In the genomic region with DNA sequence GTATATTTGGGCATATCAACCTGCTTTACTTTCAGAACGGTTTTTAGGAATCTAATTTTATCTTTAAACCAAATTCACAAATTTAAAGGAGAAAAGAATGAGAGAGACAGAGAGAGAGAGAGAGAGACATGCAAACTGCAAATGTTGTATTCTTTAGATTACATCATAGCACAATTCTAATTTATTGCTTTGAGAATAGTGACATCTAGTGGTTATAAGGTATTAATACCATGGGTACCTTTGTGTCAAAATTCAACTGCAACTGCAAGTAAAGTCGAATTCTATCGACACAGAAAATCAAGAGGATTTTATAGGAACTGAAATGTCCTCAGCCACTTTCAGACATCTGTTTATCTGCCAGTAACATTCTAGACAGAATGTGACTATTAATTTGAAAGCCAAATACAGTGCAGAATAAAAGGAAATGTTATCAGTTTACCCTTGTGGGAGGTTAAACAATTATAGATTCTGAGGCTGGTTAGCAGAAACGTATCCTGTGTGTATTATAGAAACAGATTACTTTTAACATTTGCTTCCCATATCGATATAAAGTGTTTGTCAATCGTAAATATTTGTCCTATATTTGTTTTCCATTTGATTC, we compare ENCODE assay signal across 8 cellular contexts.
DNase-seq lines count a peak whose midpoint lies in the region; ATAC-seq, FAIRE-seq and TF ChIP-seq lines count a peak whose summit lies in the region.

No MANE protein-coding gene starts in this region.

- intact Hi-C loops in activated CD8-positive, alpha-beta T cell treated with anti-CD3 and anti-CD28 coated beads for 36 hours (cut with micrococcal nuclease): loop anchor here (5.0 to 10.0 kb wide), 2 partner anchors 1335 to 1802 kb away; a partner anchor contains a TSS

- no peaks in the 10 kb centered on the region for H3K4me1 ChIP-seq in Karpas-422 (ENCODE audit: low read length)

- no peak for TF ChIP-seq POLR2A in H54 (IDR thresholded peaks at IDR 0.05; ENCODE audit: low read depth, low read length)

- FAIRE-seq in H54 (lab: Jason Lieb, UNC): peak; percentile 80

- no peaks in the 10 kb centered on the region for H3K4me1 Mint-ChIP-seq in activated CD8-positive, alpha-beta T cell treated with anti-CD3 and anti-CD28 coated beads for 36 hours (ENCODE audit: low read depth)
- H3K4me1 Mint-ChIP-seq in activated CD8-positive, alpha-beta T cell treated with anti-CD3 and anti-CD28 coated beads, Interleukin-2, amount 10 ng/mL, durations not matched to agents 7 days and 5 days (ENCODE audit: low read depth): no peaks in the 10 kb centered on the region
- H3K4me1 Mint-ChIP-seq in activated T-helper 17 cell treated with anti-CD3 and anti-CD28 coated beads, Interleukin-2, amount 50 U/mL, for 72 hours: no peaks in the 10 kb centered on the region

- H2AFZ ChIP-seq in Karpas-422 (ENCODE audit: low read length): no peak overlapping the region

- no peaks in the 10 kb centered on the region for H3K9me2 ChIP-seq in Karpas-422 (replicated peaks; ENCODE audit: insufficient read depth, low read length)

- H3K4me3 ChIP-seq in Karpas-422 (ENCODE audit: low read length): no peak overlapping the region
- no peak overlapping the region for H3K4me3 ChIP-seq in fibroblast of mammary gland (ENCODE audit: control insufficient read depth, low read depth, low read length)

- no peak overlapping the region for H3K4me2 ChIP-seq in Karpas-422 (ENCODE audit: low read depth, low read length, poor library complexity, severe bottlenecking)

- no peaks in the 10 kb centered on the region for H3K36me3 ChIP-seq in Karpas-422 (ENCODE audit: insufficient read depth, low read length)

- H3K79me2 ChIP-seq in Karpas-422 (ENCODE audit: low read length): no peaks in the 10 kb centered on the region

- ATAC-seq in activated CD8-positive, alpha-beta T cell treated with anti-CD3 and anti-CD28 coated beads for 36 hours: peak; percentile 56
- ATAC-seq in activated CD8-positive, alpha-beta T cell treated with anti-CD3 and anti-CD28 coated beads, Interleukin-2, amount 10 ng/mL, durations not matched to agents 7 days and 5 days: no peak
- no peak for ATAC-seq in activated T-helper 17 cell treated with anti-CD3 and anti-CD28 coated beads, Interleukin-2, amount 50 U/mL, for 72 hours (replicated peaks)

- DNase-seq in activated CD8-positive, alpha-beta T cell treated with anti-CD3 and anti-CD28 coated beads for 36 hours: no peak
- no peak for DNase-seq in activated CD8-positive, alpha-beta T cell treated with anti-CD3 and anti-CD28 coated beads, Interleukin-2, amount 10 ng/mL, durations not matched to agents 7 days and 5 days
- DNase-seq in H54 (ENCODE audit: insufficient read length, low spot score): no peak
- DNase-seq in Karpas-422: peak; percentile 84
- DNase-seq in RWPE1 (ENCODE audit: low spot score): peak; percentile 41
- DNase-seq in fibroblast of mammary gland (ENCODE audit: low read depth): peak; percentile 54
- peak; percentile 55 for DNase-seq in putamen (ENCODE audit: low spot score)

- CTCF ChIA-PET in activated CD8-positive, alpha-beta T cell treated with anti-CD3 and anti-CD28 coated beads for 36 hours (lab: Charles Lee): interaction anchor here (2.0 kb wide), 1 partner anchor 19 kb away, joined by 4 read pairs; no protein-coding TSS in a partner anchor
- CTCF ChIA-PET in activated CD8-positive, alpha-beta T cell treated with anti-CD3 and anti-CD28 coated beads, Interleukin-2, amount 10 ng/mL, durations not matched to agents 7 days and 5 days (lab: Charles Lee): interaction anchor here (1.4 kb wide), 1 partner anchor 20 kb away, joined by 4 read pairs; no protein-coding TSS in a partner anchor
- CTCF ChIA-PET in RWPE1 (lab: Yijun Ruan, JAX): no interaction called here

- H3K27ac ChIP-seq in Karpas-422 (ENCODE audit: low read length) (no peak overlapping the region), RWPE1 (no peak overlapping the region)

- no peaks in the 10 kb centered on the region for H3K27me3 ChIP-seq in Karpas-422 (ENCODE audit: low read length)

- no peaks in the 10 kb centered on the region for H4K20me1 ChIP-seq in Karpas-422 (ENCODE audit: insufficient read depth, low read depth, low read length)

- peak; percentile 70 for TF ChIP-seq CTCF in activated CD8-positive, alpha-beta T cell treated with anti-CD3 and anti-CD28 coated beads for 36 hours (IDR thresholded peaks at IDR 0.05)
- peak; percentile 62 for TF ChIP-seq CTCF in RWPE1 (conservative IDR thresholded peaks at IDR 0.05; ENCODE audit: low read depth)
- TF ChIP-seq CTCF in fibroblast of mammary gland (conservative IDR thresholded peaks at IDR 0.05; ENCODE audit: control insufficient read depth, insufficient read depth, low read depth, low read length): peak; percentile 49

- no peak overlapping the region for H3K4me3 Mint-ChIP-seq in activated CD8-positive, alpha-beta T cell treated with anti-CD3 and anti-CD28 coated beads for 36 hours
- no peak overlapping the region for H3K4me3 Mint-ChIP-seq in activated CD8-positive, alpha-beta T cell treated with anti-CD3 and anti-CD28 coated beads, Interleukin-2, amount 10 ng/mL, durations not matched to agents 7 days and 5 days
- H3K4me3 Mint-ChIP-seq in activated T-helper 17 cell treated with anti-CD3 and anti-CD28 coated beads, Interleukin-2, amount 50 U/mL, for 72 hours: no peak overlapping the region

- no peaks in the 10 kb centered on the region for H3K36me3 Mint-ChIP-seq in activated CD8-positive, alpha-beta T cell treated with anti-CD3 and anti-CD28 coated beads for 36 hours (ENCODE audit: low read depth)
- no peaks in the 10 kb centered on the region for H3K36me3 Mint-ChIP-seq in activated CD8-positive, alpha-beta T cell treated with anti-CD3 and anti-CD28 coated beads, Interleukin-2, amount 10 ng/mL, durations not matched to agents 7 days and 5 days (ENCODE audit: low read depth)
- no peaks in the 10 kb centered on the region for H3K36me3 Mint-ChIP-seq in activated T-helper 17 cell treated with anti-CD3 and anti-CD28 coated beads, Interleukin-2, amount 50 U/mL, for 72 hours (ENCODE audit: low read depth)

- no peaks in the 10 kb centered on the region for H3K27me3 Mint-ChIP-seq in activated CD8-positive, alpha-beta T cell treated with anti-CD3 and anti-CD28 coated beads for 36 hours
- no peaks in the 10 kb centered on the region for H3K27me3 Mint-ChIP-seq in activated CD8-positive, alpha-beta T cell treated with anti-CD3 and anti-CD28 coated beads, Interleukin-2, amount 10 ng/mL, durations not matched to agents 7 days and 5 days (ENCODE audit: low read depth)
- no peaks in the 10 kb centered on the region for H3K27me3 Mint-ChIP-seq in activated T-helper 17 cell treated with anti-CD3 and anti-CD28 coated beads, Interleukin-2, amount 50 U/mL, for 72 hours

- POLR2A ChIA-PET in activated CD8-positive, alpha-beta T cell treated with anti-CD3 and anti-CD28 coated beads for 36 hours (lab: Charles Lee): no interaction called here
- POLR2A ChIA-PET in activated CD8-positive, alpha-beta T cell treated with anti-CD3 and anti-CD28 coated beads, Interleukin-2, amount 10 ng/mL, durations not matched to agents 7 days and 5 days (lab: Charles Lee): no interaction called here
- POLR2A ChIA-PET in RWPE1 (lab: Yijun Ruan, JAX; ENCODE audit: low non-redundant PET): no interaction called here

- no peak overlapping the region for H3K27ac Mint-ChIP-seq in activated CD8-positive, alpha-beta T cell treated with anti-CD3 and anti-CD28 coated beads for 36 hours
- H3K27ac Mint-ChIP-seq in activated CD8-positive, alpha-beta T cell treated with anti-CD3 and anti-CD28 coated beads, Interleukin-2, amount 10 ng/mL, durations not matched to agents 7 days and 5 days: no peak overlapping the region
- H3K27ac Mint-ChIP-seq in activated T-helper 17 cell treated with anti-CD3 and anti-CD28 coated beads, Interleukin-2, amount 50 U/mL, for 72 hours: no peak overlapping the region

- H3K9ac ChIP-seq in Karpas-422 (ENCODE audit: low read length): no peak overlapping the region

- no peaks in the 10 kb centered on the region for H3K9me3 Mint-ChIP-seq in activated CD8-positive, alpha-beta T cell treated with anti-CD3 and anti-CD28 coated beads for 36 hours
- no peaks in the 10 kb centered on the region for H3K9me3 Mint-ChIP-seq in activated CD8-positive, alpha-beta T cell treated with anti-CD3 and anti-CD28 coated beads, Interleukin-2, amount 10 ng/mL, durations not matched to agents 7 days and 5 days (ENCODE audit: insufficient read depth)
- H3K9me3 Mint-ChIP-seq in activated T-helper 17 cell treated with anti-CD3 and anti-CD28 coated beads, Interleukin-2, amount 50 U/mL, for 72 hours: no peaks in the 10 kb centered on the region

- no peaks in the 10 kb centered on the region; the same call in 1 of the 2 replicates for H3K9me3 ChIP-seq in Karpas-422 (ENCODE audit: low read length)

Comparison
In these comparisons a context has a peak if more than half of its experiments do, and no peak if none do; other contexts are left out.
1. DNase-seq: peak in Karpas-422 (single experiment), RWPE1 (single experiment), fibroblast of mammary gland (single experiment) and putamen (single experiment); none in activated CD8-positive, alpha-beta T cell treated with anti-CD3 and anti-CD28 coated beads for 36 hours (single experiment), activated CD8-positive, alpha-beta T cell treated with anti-CD3 and anti-CD28 coated beads, Interleukin-2, amount 10 ng/mL, durations not matched to agents 7 days and 5 days (single experiment) and H54 (single experiment).
2. Peak in every context shown above with its lines, with median percentiles within 50 percentile points of each other: CTCF ChIP-seq.